12 cellular contexts compared by ENCODE assay signal in genomic region chr17:38449364-38449763, GRCh38. TPM values are rescaled to one million over a fixed set of nuclear protein-coding genes. Genes with fewer than 3 reads are reported as not detected.
DNase-seq lines count a peak whose midpoint lies in the region; ATAC-seq and TF ChIP-seq lines count a peak whose summit lies in the region.
"Had no signal": no experiment of that assay in that cellular context is flagged by ENCODE, and none has a peak within 500 bp of the region (broad histone marks: within the 10 kb centered on the region; RNA-seq: fewer than 3 reads in every experiment).

No MANE protein-coding gene starts in this region.

- H3K36me3 Mint-ChIP-seq in glutamatergic neuron (ENCODE audit: unreplicated experiment) = no peaks in the 10 kb centered on the region
- H3K36me3 Mint-ChIP-seq: activated naive CD4-positive, alpha-beta T cell treated with anti-CD3 and anti-CD28 coated beads, Interleukin-2, amount 50 U/mL, for 24 hours had no signal

- peaks cover 11% of the 10 kb centered on the region for H3K9me3 Mint-ChIP-seq in glutamatergic neuron (ENCODE audit: unreplicated experiment)
- H3K9me3 Mint-ChIP-seq: activated naive CD4-positive, alpha-beta T cell treated with anti-CD3 and anti-CD28 coated beads, Interleukin-2, amount 50 U/mL, for 24 hours had no signal

- peak; percentile 50 for DNase-seq in ELR (ENCODE audit: low read depth)
- peak; percentile 86 for DNase-seq in amniotic epithelial cell (ENCODE audit: low read depth)
- no peak for DNase-seq in glutamatergic neuron
- DNase-seq in renal cortical epithelial cell (ENCODE audit: low read depth) = peak; percentile 71
- no peak for DNase-seq in HEK293T (ENCODE audit: extremely low spot score)
- no peak for DNase-seq in NCI-H1417 treated with DMSO at 0.1 percent for 48 hours (lab: John Stamatoyannopoulos, UW)
- no peak for DNase-seq in omental fat pad (ENCODE audit: low spot score)
- no peak for DNase-seq in HuH-7.5 (ENCODE audit: low spot score)
- DNase-seq: activated CD4-positive, CD25-positive, alpha-beta regulatory T cell treated with anti-CD3 and anti-CD28 coated beads, Interleukin-2, amount 50 U/mL, for 72 hours; NCI-H1436 treated with DMSO at 0.1 percent for 48 hours; testis had no signal

- no peak overlapping the region for H3K4me3 Mint-ChIP-seq in glutamatergic neuron (ENCODE audit: unreplicated experiment)
- H3K4me3 Mint-ChIP-seq: activated naive CD4-positive, alpha-beta T cell treated with anti-CD3 and anti-CD28 coated beads, Interleukin-2, amount 50 U/mL, for 24 hours had no signal

- H3K27me3 Mint-ChIP-seq in glutamatergic neuron (ENCODE audit: unreplicated experiment) = peaks cover 17% of the 10 kb centered on the region

- CTCF ChIA-PET in HEK293T (lab: Yijun Ruan, JAX) = no interaction called here

- ATAC-seq in omental fat pad (ENCODE audit: low FRiP score) = no peak

- POLR2A ChIA-PET in HEK293T (lab: Yijun Ruan, JAX) = no interaction called here

- peak overlapping the region; percentile 23 for H3K27ac Mint-ChIP-seq in glutamatergic neuron (ENCODE audit: unreplicated experiment)
- H3K27ac Mint-ChIP-seq: activated naive CD4-positive, alpha-beta T cell treated with anti-CD3 and anti-CD28 coated beads, Interleukin-2, amount 50 U/mL, for 24 hours had no signal

- H3K4me1 Mint-ChIP-seq in glutamatergic neuron (ENCODE audit: low read depth, unreplicated experiment) = peaks cover 24% of the 10 kb centered on the region

- TF ChIP-seq CTCF in glutamatergic neuron (IDR thresholded peaks at IDR 0.05; ENCODE audit: partially characterized antibody, unreplicated experiment) (no peak), omental fat pad (IDR thresholded peaks at IDR 0.05) (no peak)

TF ChIP-seq in HEK293T, 16 proteins besides CTCF, POLR2A, EP300 and RAD21:
- TF ChIP-seq SP1 (IDR thresholded peaks at IDR 0.05) = no peak
- TF ChIP-seq HDGF (IDR thresholded peaks at IDR 0.05; ENCODE audit: borderline replicate concordance) = no peak
- TF ChIP-seq TARDBP (IDR thresholded peaks at IDR 0.05) = no peak
- no peak for TF ChIP-seq ARNT (IDR thresholded peaks at IDR 0.05)
- TF ChIP-seq NFRKB (IDR thresholded peaks at IDR 0.05) = no peak
- TF ChIP-seq SUZ12 (IDR thresholded peaks at IDR 0.05) = no peak
- TF ChIP-seq FOXM1 (IDR thresholded peaks at IDR 0.05; ENCODE audit: borderline replicate concordance) = no peak
- TF ChIP-seq LEF1 (IDR thresholded peaks at IDR 0.05; ENCODE audit: borderline replicate concordance) = no peak
- TF ChIP-seq ZNF384 (IDR thresholded peaks at IDR 0.05) = no peak
- TF ChIP-seq ELF4 (IDR thresholded peaks at IDR 0.05) = no peak
- no peak for TF ChIP-seq L3MBTL2 (conservative IDR thresholded peaks at IDR 0.05)

RNA-seq across cellular contexts. Expression of gene ARHGAP23, which starts 21.1 kb away (rescaled TPM):
- total RNA-seq in glutamatergic neuron (ENCODE audit: unreplicated experiment) = 23.6 TPM
- total RNA-seq in renal cortical epithelial cell = 7.5 and 47.9 TPM in 2 replicates
- total RNA-seq in omental fat pad = 10 to 100 TPM; 22.7 to 70.9 (median 30.1) TPM

Comparison
In these comparisons a context has a peak if more than half of its experiments do, and no peak if none do; other contexts are left out.
1. DNase-seq: peak in ELR (single experiment), amniotic epithelial cell (single experiment) and renal cortical epithelial cell (single experiment); none in glutamatergic neuron (single experiment), HEK293T (single experiment), NCI-H1417 treated with DMSO at 0.1 percent for 48 hours (single experiment), omental fat pad (single experiment) and HuH-7.5 (single experiment).